13 cellular contexts compared by ENCODE assay signal in genomic region chr11:75344761-75345454, GRCh38. TPM values are rescaled to one million over a fixed set of nuclear protein-coding genes. Genes with fewer than 3 reads are reported as not detected.
DNase-seq lines count a peak whose midpoint lies in the region; ATAC-seq and TF ChIP-seq lines count a peak whose summit lies in the region.
"Had no signal": no experiment of that assay in that cellular context is flagged by ENCODE, and none has a peak within 500 bp of the region (broad histone marks: within the 10 kb centered on the region; RNA-seq: fewer than 3 reads in every experiment).

No MANE protein-coding gene starts in this region.

- BruUV-seq in IMR-90 (replicated peaks; lab: Mats Ljungman, UMichigan) = no TSS peak

- H2BK120ac ChIP-seq in IMR-90 (ENCODE audit: low read depth, low read length) (peak overlapping the region; percentile 22), neuronal stem cell (ENCODE audit: low read depth, low read length) (no peak overlapping the region)

- H4K20me1 ChIP-seq in IMR-90 (ENCODE audit: insufficient read depth, low read length) = peaks cover 20% of the 10 kb centered on the region

- peak overlapping the region in 3 of 8 donors; percentile 12 to 25 (median 13) for H3K4me3 Mint-ChIP-seq in CD4-positive, alpha-beta memory T cell
- H3K4me3 Mint-ChIP-seq: brain had no signal

- no peak overlapping the region for H2BK12ac ChIP-seq in neuronal stem cell (ENCODE audit: low read length)

- peak overlapping the region; percentile 42 to 81 (median 78) for H3K27ac Mint-ChIP-seq in CD4-positive, alpha-beta memory T cell

- H2BK5ac ChIP-seq in IMR-90 (ENCODE audit: low read depth, low read length, poor library complexity, severe bottlenecking) = no peak overlapping the region
- H2BK5ac ChIP-seq in neuronal stem cell (ENCODE audit: low read length) = peak overlapping the region; percentile 16

- TF ChIP-seq CTCF in IMR-90 (conservative IDR thresholded peaks at IDR 0.05; ENCODE audit: low read depth, low read length) (no peak), coronary artery (IDR thresholded peaks at IDR 0.05) (no peak)

- H3K9ac ChIP-seq in IMR-90 (ENCODE audit: low read depth, low read length) (no peak overlapping the region), neuronal stem cell (ENCODE audit: low read depth, low read length, poor library complexity) (no peak overlapping the region)

- H3K56ac ChIP-seq in IMR-90 (ENCODE audit: extremely low read depth, insufficient read depth, low read length) = no peak overlapping the region

- TF ChIP-seq RAD21 in IMR-90 (IDR thresholded peaks at IDR 0.05; ENCODE audit: low read length) = no peak

- H3K4me2 ChIP-seq in IMR-90 (ENCODE audit: low read depth, low read length) (no peak overlapping the region), neuronal stem cell (ENCODE audit: insufficient read depth, low read length, poor library complexity, severe bottlenecking) (no peak overlapping the region)

- H3K18ac ChIP-seq in IMR-90 (ENCODE audit: low read depth, low read length) (no peak overlapping the region), neuronal stem cell (ENCODE audit: low read length) (peak overlapping the region; percentile 58)

- in situ Hi-C loops in IMR-90 (cut with MboI; ENCODE audit: low sequenced_read_pairs) = no loop called here

- POLR2A ChIA-PET in CD4-positive, alpha-beta memory T cell (lab: Charles Lee; ENCODE audit: partially characterized antibody) = no interaction called here
- POLR2A ChIA-PET in IMR-90 (lab: Charles Lee; ENCODE audit: unreplicated experiment) = no interaction called here

- H3K23ac ChIP-seq in IMR-90 (ENCODE audit: low read depth, low read length) = no peak overlapping the region
- no peak overlapping the region for H3K23ac ChIP-seq in neuronal stem cell (ENCODE audit: low read depth, low read length, poor library complexity)

- no peak for TF ChIP-seq POLR2A in IMR-90 (IDR thresholded peaks at IDR 0.05; ENCODE audit: low read depth, low read length)

- no peaks in the 10 kb centered on the region for H3K27me3 Mint-ChIP-seq in CD4-positive, alpha-beta memory T cell
- H3K27me3 Mint-ChIP-seq: brain had no signal

- intact Hi-C loops in CD4-positive, alpha-beta memory T cell (cut with micrococcal nuclease) = no loop called here
- intact Hi-C loops in IMR-90 (cut with micrococcal nuclease) = no loop called here

- H3K4me1 ChIP-seq in CD4-positive, alpha-beta memory T cell (ENCODE audit: insufficient read depth, low read length) = peaks cover 98% of the 10 kb centered on the region
- H3K4me1 ChIP-seq in IMR-90 (ENCODE audit: control insufficient read depth, insufficient read depth, low read length) (peaks cover 51% of the 10 kb centered on the region), neuronal stem cell (ENCODE audit: control insufficient read depth in 2 of 2, insufficient read depth in 1 of 2, low read depth in 1 of 2, low read length in 2 of 2) (peaks cover 32 to 35% of the 10 kb centered on the region in 2 donors)

- peaks cover 34% of the 10 kb centered on the region for H3K9me1 ChIP-seq in IMR-90 (ENCODE audit: insufficient read depth, low read length)

- H2BK20ac ChIP-seq in IMR-90 (ENCODE audit: low read depth, low read length) = no peak overlapping the region

- H3K4me3 ChIP-seq in CD4-positive, alpha-beta memory T cell (ENCODE audit: low read length in 2 of 2) = no peak overlapping the region
- H3K4me3 ChIP-seq in IMR-90 (ENCODE audit: insufficient read depth, low read depth, low read length) (no peak overlapping the region), coronary artery (no peak overlapping the region), neuronal stem cell (ENCODE audit: low read length in 2 of 2) (no peak overlapping the region)
- H3K4me3 ChIP-seq: tibial artery had no signal

- H2BK15ac ChIP-seq in IMR-90 (ENCODE audit: low read depth, low read length) (no peak overlapping the region), neuronal stem cell (ENCODE audit: low read length) (peak overlapping the region; percentile 31)

- H3K14ac ChIP-seq in IMR-90 (replicated peaks; ENCODE audit: low read depth, low read length) (no peak overlapping the region), neuronal stem cell (ENCODE audit: low read length) (no peak overlapping the region)

- no peak for DNase-seq in CD4-positive, alpha-beta memory T cell
- DNase-seq in IMR-90 (peak; percentile 74), coronary artery (ENCODE audit: low spot score) (peak; percentile 65), neuronal stem cell (ENCODE audit: low spot score) (no peak), SW 1271 (lab: John Stamatoyannopoulos, UW) (no peak)
- DNase-seq: activated CD4-positive, alpha-beta T cell treated with anti-CD3 and anti-CD28 coated beads, Interleukin-2, amount 50 U/mL, for 1 hour; foreskin melanocyte; midbrain; tibial artery had no signal

- H2AK9ac ChIP-seq in IMR-90 (replicated peaks; ENCODE audit: low read depth, low read length, poor library complexity) = peak overlapping the region; percentile 34

- peaks cover 54 to 100% (median 81%) of the 10 kb centered on the region in 4 donors for H3K4me1 Mint-ChIP-seq in CD4-positive, alpha-beta memory T cell

- WGBS in IMR-90 (ENCODE audit: extremely low coverage in 2 of 2, insufficient read length in 1 of 2), 2 experiments = 53% methylated on average over 3 of the region's 11 CpGs; no CpG with 5 or more reads in 1 of the 2 experiments
- WGBS in neuronal stem cell (ENCODE audit: extremely low coverage in 2 of 2, insufficient read length in 2 of 2, insufficient replicate concordance in 1 of 2), 2 donors = no CpG with 5 or more reads among the region's 11 CpGs

- H4K5ac ChIP-seq in IMR-90 (ENCODE audit: low read depth, low read length) = no peak overlapping the region

- H4K8ac ChIP-seq in IMR-90 (ENCODE audit: low read depth in 2 of 2, low read length in 2 of 2) = no peak overlapping the region
- H4K8ac ChIP-seq in neuronal stem cell (ENCODE audit: low read depth, low read length) = no peak overlapping the region

- H3K79me1 ChIP-seq in IMR-90 (ENCODE audit: low read depth in 1 of 2, low read length in 2 of 2) = peaks cover 0 to 20% of the 10 kb centered on the region in 2 experiments; a peak in 2 of 4 replicates
- no peaks in the 10 kb centered on the region for H3K79me1 ChIP-seq in neuronal stem cell (ENCODE audit: low read depth, low read length)

- H3K27ac ChIP-seq in CD4-positive, alpha-beta memory T cell (ENCODE audit: low read depth, low read length) = peak overlapping the region; percentile 16
- H3K27ac ChIP-seq in IMR-90 (ENCODE audit: insufficient read depth, low read length) (no peak overlapping the region), coronary artery (peak overlapping the region in 1 of 2 donors; percentile 56), neuronal stem cell (replicated peaks; ENCODE audit: low read length) (no peak overlapping the region)
- H3K27ac ChIP-seq: tibial artery had no signal

- H3K9me3 ChIP-seq in CD4-positive, alpha-beta memory T cell (ENCODE audit: control insufficient read depth in 1 of 2, low read length in 2 of 2) = no peaks in the 10 kb centered on the region
- no peaks in the 10 kb centered on the region for H3K9me3 ChIP-seq in IMR-90 (ENCODE audit: control insufficient read depth, insufficient read depth, low read length)
- no peaks in the 10 kb centered on the region for H3K9me3 ChIP-seq in neuronal stem cell (replicated peaks in 1 of 2; ENCODE audit: control insufficient read depth in 2 of 2, insufficient read depth in 1 of 2, low read depth in 1 of 2, low read length in 2 of 2)
- H3K9me3 ChIP-seq: tibial artery had no signal

- CTCF ChIA-PET in CD4-positive, alpha-beta memory T cell (lab: Charles Lee; ENCODE audit: partially characterized antibody) = no interaction called here
- CTCF ChIA-PET in IMR-90 (lab: Yijun Ruan, JAX) = no interaction called here

- no peak overlapping the region for H2AFZ ChIP-seq in IMR-90 (replicated peaks; ENCODE audit: low read length, poor library complexity)
- H2AFZ ChIP-seq in neuronal stem cell (ENCODE audit: low read length) = no peak overlapping the region

- no peaks in the 10 kb centered on the region for H3K9me3 Mint-ChIP-seq in CD4-positive, alpha-beta memory T cell

- H3K36me3 Mint-ChIP-seq in CD4-positive, alpha-beta memory T cell = peaks cover 0 to 4% of the 10 kb centered on the region in 2 donors
- H3K36me3 Mint-ChIP-seq: brain had no signal

- H3K4ac ChIP-seq in IMR-90 (ENCODE audit: low read depth, low read length) (no peak overlapping the region), neuronal stem cell (ENCODE audit: low read length) (no peak overlapping the region)

- ATAC-seq in IMR-90 (ENCODE audit: low read depth) (no peak), GM18870 (IDR thresholded peaks at IDR 0.05; ENCODE audit: unreplicated experiment) (no peak), HG02870 (IDR thresholded peaks at IDR 0.05; ENCODE audit: unreplicated experiment) (no peak), HG03097 (IDR thresholded peaks at IDR 0.05; ENCODE audit: low FRiP score, unreplicated experiment) (no peak)

- H2AK5ac ChIP-seq in IMR-90 (ENCODE audit: low read depth, low read length) (peak overlapping the region; percentile 40), neuronal stem cell (ENCODE audit: low read depth, low read length) (peak overlapping the region; percentile 20)

- dilution Hi-C loops in IMR-90 (cut with HindIII; ENCODE audit: low sequenced_read_pairs, unreplicated experiment) = no loop called here

- H4K91ac ChIP-seq in IMR-90 (ENCODE audit: insufficient read depth, low read depth, low read length) (no peak overlapping the region), neuronal stem cell (ENCODE audit: low read depth, low read length, poor library complexity) (no peak overlapping the region)

- no peaks in the 10 kb centered on the region for H3K36me3 ChIP-seq in CD4-positive, alpha-beta memory T cell (ENCODE audit: insufficient read depth, low read length)
- H3K36me3 ChIP-seq in IMR-90 (ENCODE audit: control insufficient read depth, insufficient read depth, low read length) (no peaks in the 10 kb centered on the region), neuronal stem cell (replicated peaks in 1 of 2; ENCODE audit: control insufficient read depth in 2 of 2, insufficient read depth in 2 of 2, low read length in 2 of 2) (no peaks in the 10 kb centered on the region)
- H3K36me3 ChIP-seq: tibial artery had no signal

- H3K27me3 ChIP-seq in CD4-positive, alpha-beta memory T cell (ENCODE audit: insufficient read depth, low read length) = no peaks in the 10 kb centered on the region
- H3K27me3 ChIP-seq in IMR-90 (ENCODE audit: control insufficient read depth, insufficient read depth, low read length) = no peaks in the 10 kb centered on the region
- no peaks in the 10 kb centered on the region for H3K27me3 ChIP-seq in neuronal stem cell (ENCODE audit: control insufficient read depth in 3 of 3, insufficient read depth in 3 of 3, low read depth in 1 of 3, low read length in 3 of 3)
- H3K27me3 ChIP-seq: tibial artery had no signal

RNA-seq across cellular contexts. Expression of gene ARRB1, which starts 6.6 kb away (rescaled TPM):
- total RNA-seq in CD4-positive, alpha-beta memory T cell = 10 to 100 TPM; 45.0 to 47.5 TPM
- polyA plus RNA-seq in CD4-positive, alpha-beta memory T cell = 1 to 10 TPM; 6.6 to 7.9 TPM
- 13.1 and 17.4 TPM in 2 replicates for total RNA-seq in IMR-90 (2012; rRNA removed)
- polyA plus RNA-seq in IMR-90 (2012; rRNA removed) = 11.0 and 11.4 TPM in 2 replicates
- polyA plus RNA-seq in IMR-90 (2012; cell fraction: cytosol; rRNA removed) = 11.9 and 16.6 TPM in 2 replicates
- 9.6 and 12.8 TPM in 2 replicates for polyA plus RNA-seq in IMR-90 (2012; cell fraction: nucleus; rRNA removed; ENCODE audit: low replicate concordance)
- 6.6 TPM for polyA plus RNA-seq in neuronal stem cell (2013, experiment 1 of 2)
- polyA plus RNA-seq in neuronal stem cell (2013, experiment 2 of 2) = 6.3 TPM

RNA-seq across cellular contexts. Expression of gene RPS3, which starts 54.4 kb away (rescaled TPM):
- total RNA-seq in CD4-positive, alpha-beta memory T cell = 1,000 to 10,000 TPM; 4,846 to 5,053 TPM
- 1,000 to 10,000 TPM; 5,445 to 5,812 TPM for polyA plus RNA-seq in CD4-positive, alpha-beta memory T cell
- total RNA-seq in IMR-90 (2012; rRNA removed) = 2,360 and 3,444 TPM in 2 replicates
- 2,477 and 2,872 TPM in 2 replicates for polyA plus RNA-seq in IMR-90 (2012; rRNA removed)
- 2,410 and 4,196 TPM in 2 replicates for polyA plus RNA-seq in IMR-90 (2012; cell fraction: cytosol; rRNA removed)
- 593 and 1,092 TPM in 2 replicates for polyA plus RNA-seq in IMR-90 (2012; cell fraction: nucleus; rRNA removed; ENCODE audit: low replicate concordance)
- polyA plus RNA-seq in neuronal stem cell (2013, experiment 1 of 2) = 5,741 TPM
- polyA plus RNA-seq in neuronal stem cell (2013, experiment 2 of 2) = 5,744 TPM

Comparison
In these comparisons a context has a peak if more than half of its experiments do, and no peak if none do; other contexts are left out.
1. DNase-seq: peak in IMR-90 (single experiment) and coronary artery (single experiment); none in CD4-positive, alpha-beta memory T cell (0 of 5), neuronal stem cell (single experiment) and SW 1271 (0 of 2).